In the genomic region with DNA sequence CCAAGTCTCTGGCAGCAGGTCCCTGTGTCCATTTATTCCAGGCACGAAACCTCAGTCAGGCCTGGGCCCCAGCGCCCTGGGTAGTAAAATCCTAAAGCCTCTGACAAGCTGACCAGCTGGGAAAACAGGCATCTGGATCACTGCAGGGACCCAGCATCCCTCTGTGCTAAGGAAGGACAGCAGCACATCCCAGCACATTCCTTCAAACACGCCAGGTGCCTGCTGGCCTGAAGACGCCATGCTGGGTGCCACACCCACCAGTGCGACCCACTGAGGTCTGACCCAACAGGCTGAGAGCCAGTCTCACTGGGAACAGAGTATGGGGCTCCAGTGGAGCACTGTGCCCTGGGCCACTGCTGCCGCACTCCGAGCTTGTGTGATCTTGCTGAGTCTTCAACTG, we compare ENCODE assay signal across 15 cellular contexts. TPM values are rescaled to one million over a fixed set of nuclear protein-coding genes. Genes with fewer than 3 reads are reported as not detected.
A peak's percentile ranks its signal among the peaks of the same experiment; 100 is the strongest.
DNase-seq lines count a peak whose midpoint lies in the region; ATAC-seq and TF ChIP-seq lines count a peak whose summit lies in the region.
"Had no signal": no experiment of that assay in that cellular context is flagged by ENCODE, and none has a peak within 500 bp of the region (broad histone marks: within the 10 kb centered on the region; RNA-seq: fewer than 3 reads in every experiment).

No MANE protein-coding gene starts in this region.

- peaks cover 24% of the 10 kb centered on the region for H3K36me3 Mint-ChIP-seq in endodermal cell (ENCODE audit: low read depth)
- H3K36me3 Mint-ChIP-seq in H9 (ENCODE audit: insufficient read depth in 1 of 3, low read depth in 3 of 3): peaks cover 7 to 30% (median 10%) of the 10 kb centered on the region in 3 experiments; a peak in 5 of 7 replicates
- peaks cover 22% of the 10 kb centered on the region for H3K36me3 Mint-ChIP-seq in endothelial cell (ENCODE audit: low read depth, unreplicated experiment)

- H3K4me2 ChIP-seq in trophoblast cell (ENCODE audit: low read length): no peak overlapping the region
- no peak overlapping the region for H3K4me2 ChIP-seq in H9 (ENCODE audit: insufficient read depth, insufficient read length, low read length)
- H3K4me2 ChIP-seq: BLaER1 had no signal

- DNase-seq in left ventricle myocardium superior: peak; percentile 19
- no peak for DNase-seq in heart left ventricle
- DNase-seq in endodermal cell: peak; percentile 50
- no peak for DNase-seq in trophoblast cell
- no peak for DNase-seq in H9
- no peak for DNase-seq in endothelial cell (ENCODE audit: low spot score)
- DNase-seq: 8988T; AML-193; Caco-2; CD8-positive, alpha-beta memory T cell; DMS53; GF-D8; GM23248 had no signal

- no peak for TF ChIP-seq POLR2A in heart left ventricle (IDR thresholded peaks at IDR 0.05)

- H3K27ac Mint-ChIP-seq in endodermal cell (no peak overlapping the region), H9 (no peak overlapping the region; a peak in 1 of 7 replicates), endothelial cell (ENCODE audit: unreplicated experiment) (no peak overlapping the region)

- H3K18ac ChIP-seq in trophoblast cell (ENCODE audit: low read length) (peak overlapping the region; percentile 74), H9 (ENCODE audit: insufficient read length, low read depth, low read length) (no peak overlapping the region)

- H3K4me1 ChIP-seq in heart left ventricle (peaks cover 0 to 34% (median 21%) of the 10 kb centered on the region in 12 donors), endodermal cell (ENCODE audit: control insufficient read depth, insufficient read depth, low read length) (peaks cover 19% of the 10 kb centered on the region), trophoblast cell (ENCODE audit: control insufficient read depth in 1 of 2, insufficient read depth in 2 of 2, low read length in 2 of 2) (peaks cover 0 to 4% of the 10 kb centered on the region in 2 experiments), H9 (ENCODE audit: insufficient read depth, low read length) (no peaks in the 10 kb centered on the region)

- H3K36me3 ChIP-seq in heart left ventricle (peaks cover 0 to 68% (median 53%) of the 10 kb centered on the region in 9 donors), endodermal cell (ENCODE audit: control insufficient read depth, insufficient read depth, low read length) (peaks cover 25% of the 10 kb centered on the region), trophoblast cell (ENCODE audit: control insufficient read depth in 1 of 2, insufficient read depth in 2 of 2, low read length in 2 of 2) (peaks cover 24 to 44% of the 10 kb centered on the region in 2 experiments)

- H3T11ph ChIP-seq in H9 (ENCODE audit: low read length): no peak overlapping the region

- H3K79me1 ChIP-seq in trophoblast cell (ENCODE audit: low read length) (no peaks in the 10 kb centered on the region), H9 (ENCODE audit: insufficient read depth, low read depth, low read length, poor library complexity, severe bottlenecking) (no peaks in the 10 kb centered on the region)

- H4K5ac ChIP-seq in H9 (ENCODE audit: insufficient read length, low read depth, low read length): no peak overlapping the region

- H3K4me3 ChIP-seq in heart left ventricle: no peak overlapping the region
- no peak overlapping the region for H3K4me3 ChIP-seq in endodermal cell (ENCODE audit: low read length)
- no peak overlapping the region for H3K4me3 ChIP-seq in trophoblast cell (ENCODE audit: low read depth, low read length)
- H3K4me3 ChIP-seq: BLaER1, GM23248 had no signal

- H3K14ac ChIP-seq in trophoblast cell (ENCODE audit: low read length) (no peak overlapping the region), H9 (ENCODE audit: insufficient read depth, low read length) (no peak overlapping the region)

- ATAC-seq in left ventricle myocardium superior (no peak), heart left ventricle (no peak), GM21528 (IDR thresholded peaks at IDR 0.05; ENCODE audit: low FRiP score, unreplicated experiment) (no peak)

- H4K20me1 ChIP-seq in H9 (ENCODE audit: control insufficient read depth, insufficient read depth, insufficient read length): no peaks in the 10 kb centered on the region

- no peaks in the 10 kb centered on the region for H3K23me2 ChIP-seq in H9 (ENCODE audit: insufficient read length, low read depth, low read length, poor library complexity, severe bottlenecking)

- TF ChIP-seq CTCF in heart left ventricle (IDR thresholded peaks at IDR 0.05): no peak
- no peak for TF ChIP-seq CTCF in endodermal cell (conservative IDR thresholded peaks at IDR 0.05)
- TF ChIP-seq CTCF in H9 (conservative IDR thresholded peaks at IDR 0.05): no peak
- TF ChIP-seq CTCF in endothelial cell (IDR thresholded peaks at IDR 0.05; ENCODE audit: unreplicated experiment): no peak

- no peaks in the 10 kb centered on the region for H3K79me2 ChIP-seq in trophoblast cell (ENCODE audit: control insufficient read depth, insufficient read depth, low read length, poor library complexity)
- peaks cover 4% of the 10 kb centered on the region; the same call in 1 of the 2 replicates for H3K79me2 ChIP-seq in H9 (ENCODE audit: insufficient read depth, low read length)

- H3K56ac ChIP-seq in H9 (ENCODE audit: insufficient read length, low read depth, low read length): no peak overlapping the region

- no peak overlapping the region for H3K23ac ChIP-seq in trophoblast cell (ENCODE audit: low read length)
- H3K23ac ChIP-seq in H9 (ENCODE audit: insufficient read length, low read depth, low read length): no peak overlapping the region

- H3K4me1 Mint-ChIP-seq in endodermal cell (peaks cover 22% of the 10 kb centered on the region), H9 (peaks cover 13 to 17% of the 10 kb centered on the region in 2 experiments), endothelial cell (ENCODE audit: unreplicated experiment) (peaks cover 25% of the 10 kb centered on the region)

- H4K91ac ChIP-seq in trophoblast cell (ENCODE audit: low read depth, low read length) (no peak overlapping the region), H9 (ENCODE audit: insufficient read length, low read depth, low read length) (no peak overlapping the region)

- H3K27me3 ChIP-seq in heart left ventricle: no peaks in the 10 kb centered on the region
- no peaks in the 10 kb centered on the region for H3K27me3 ChIP-seq in endodermal cell (ENCODE audit: control insufficient read depth, insufficient read depth, low read length, poor library complexity, severe bottlenecking)
- H3K27me3 ChIP-seq in trophoblast cell (ENCODE audit: insufficient read depth, low read length): no peaks in the 10 kb centered on the region
- H3K27me3 ChIP-seq in H9 (ENCODE audit: insufficient read depth, low read length): no peaks in the 10 kb centered on the region
- H3K27me3 ChIP-seq: BLaER1 had no signal

- H3K4ac ChIP-seq in trophoblast cell (ENCODE audit: low read depth, low read length) (no peak overlapping the region), H9 (ENCODE audit: low read depth, low read length) (no peak overlapping the region)

- H3K9me3 ChIP-seq in heart left ventricle: no peaks in the 10 kb centered on the region
- no peaks in the 10 kb centered on the region for H3K9me3 ChIP-seq in endodermal cell (ENCODE audit: control insufficient read depth, low read length)
- H3K9me3 ChIP-seq in trophoblast cell (ENCODE audit: insufficient read depth, low read depth, low read length): no peaks in the 10 kb centered on the region
- H3K9me3 ChIP-seq in H9 (ENCODE audit: control insufficient read depth, low read depth, low read length): no peaks in the 10 kb centered on the region
- H3K9me3 ChIP-seq: BLaER1, Caco-2 had no signal

- H2BK5ac ChIP-seq in trophoblast cell (ENCODE audit: low read depth, low read length, poor library complexity) (no peak overlapping the region), H9 (ENCODE audit: insufficient read length, low read length) (no peak overlapping the region)

- no peak overlapping the region for H4K12ac ChIP-seq in trophoblast cell (ENCODE audit: low read depth, low read length)

- WGBS in heart left ventricle, 4 donors: 83 to 95% (median 92%) methylated on average over 4 to 7 of the region's 7 CpGs
- 93 to 96% methylated on average over 6 to 7 of the region's 7 CpGs for WGBS in endodermal cell (ENCODE audit: insufficient coverage in 1 of 2, insufficient read length in 1 of 2), 2 experiments
- WGBS in trophoblast cell (ENCODE audit: extremely low coverage, insufficient coverage, insufficient read length): no CpG with 5 or more reads among the region's 7 CpGs
- no CpG with 5 or more reads among the region's 7 CpGs for WGBS in H9 (ENCODE audit: extremely low coverage, insufficient read length, low lambda C conversion rate)

- H2BK120ac ChIP-seq in trophoblast cell (ENCODE audit: insufficient read depth, low read length, poor library complexity) (no peak overlapping the region), H9 (ENCODE audit: low read depth, low read length, poor library complexity, severe bottlenecking) (no peak overlapping the region)

- H3K27ac ChIP-seq in heart left ventricle (no peak overlapping the region), endodermal cell (ENCODE audit: low read depth, low read length) (no peak overlapping the region), trophoblast cell (ENCODE audit: low read depth, low read length) (no peak overlapping the region), H9 (ENCODE audit: insufficient read length, low read depth, low read length) (no peak overlapping the region)
- H3K27ac ChIP-seq: BLaER1, GM23248 had no signal

- no peak overlapping the region for H3K4me3 Mint-ChIP-seq in endodermal cell
- H3K4me3 Mint-ChIP-seq in H9: no peak overlapping the region
- H3K4me3 Mint-ChIP-seq in endothelial cell (ENCODE audit: unreplicated experiment): no peak overlapping the region

- H2AFZ ChIP-seq in trophoblast cell (ENCODE audit: insufficient read depth, low read length, poor library complexity): no peak overlapping the region
- no peak overlapping the region for H2AFZ ChIP-seq in H9 (ENCODE audit: low read length)
- H2AFZ ChIP-seq: GM23248 had no signal

- intact Hi-C loops in left ventricle myocardium superior (cut with micrococcal nuclease) (no loop called here), heart left ventricle (cut with DNase I) (no loop called here)

- H2AK5ac ChIP-seq in trophoblast cell (ENCODE audit: low read length) (no peak overlapping the region), H9 (ENCODE audit: insufficient read length, low read length) (no peak overlapping the region)

- H3K9me3 Mint-ChIP-seq in endodermal cell (no peaks in the 10 kb centered on the region), H9 (no peaks in the 10 kb centered on the region), endothelial cell (ENCODE audit: unreplicated experiment) (no peaks in the 10 kb centered on the region)
- H3K9me3 Mint-ChIP-seq: CD8-positive, alpha-beta memory T cell had no signal

- H2BK15ac ChIP-seq in H9 (ENCODE audit: low read depth, low read length): no peak overlapping the region

- no peak overlapping the region for H4K8ac ChIP-seq in trophoblast cell (ENCODE audit: low read depth, low read length)
- H4K8ac ChIP-seq in H9 (replicated peaks; ENCODE audit: insufficient read length, low read depth, low read length): no peak overlapping the region

- no peak overlapping the region for H2BK20ac ChIP-seq in H9 (ENCODE audit: low read depth, low read length, poor library complexity, severe bottlenecking)

- H2BK12ac ChIP-seq in trophoblast cell (ENCODE audit: low read length): no peak overlapping the region
- H2BK12ac ChIP-seq in H9 (ENCODE audit: insufficient read length, low read depth, low read length): no peak overlapping the region

- H3K27me3 Mint-ChIP-seq in endodermal cell (ENCODE audit: insufficient read depth) (no peaks in the 10 kb centered on the region), H9 (ENCODE audit: low read depth) (no peaks in the 10 kb centered on the region), endothelial cell (ENCODE audit: unreplicated experiment) (peaks cover 13% of the 10 kb centered on the region)
- H3K27me3 Mint-ChIP-seq: CD8-positive, alpha-beta memory T cell had no signal

- H3K9ac ChIP-seq in endodermal cell (ENCODE audit: extremely low read depth, low read length, poor library complexity, severe bottlenecking): no peak overlapping the region
- no peak overlapping the region for H3K9ac ChIP-seq in trophoblast cell (ENCODE audit: low read length)
- H3K9ac ChIP-seq in H9 (ENCODE audit: extremely low read depth, insufficient read length, low read length): no peak overlapping the region
- H3K9ac ChIP-seq: BLaER1, GM23248 had no signal

RNA-seq across cellular contexts. Expression of a gene that starts 6.4 kb away (rescaled TPM):
- total RNA-seq in left ventricle myocardium superior (25.9 TPM), heart left ventricle (10 to 100 TPM; 23.8 to 42.5 (median 29.1) TPM), endodermal cell (10 to 100 TPM; 22.6 to 27.5 TPM), H9 (2021) (25.9 and 27.6 TPM in 2 replicates), endothelial cell (ENCODE audit: unreplicated experiment) (20.5 TPM)
- polyA plus RNA-seq in heart left ventricle: 10 to 100 TPM; 21.1 to 36.0 TPM
- polyA plus RNA-seq in endodermal cell (2013, experiment 1 of 2): 18.3 TPM
- 17.5 TPM for polyA plus RNA-seq in endodermal cell (2013, experiment 2 of 2)
- polyA plus RNA-seq in trophoblast cell (2013): 17.3 and 17.4 TPM in 2 replicates

Comparison
In these comparisons a context has a peak if more than half of its experiments do, and no peak if none do; other contexts are left out.
1. DNase-seq: peak in left ventricle myocardium superior (single experiment) and endodermal cell (single experiment); none in heart left ventricle (0 of 5), trophoblast cell (0 of 2), H9 (single experiment) and endothelial cell (single experiment).